In genomic region chr17:78317817-78318400, GRCh38 we compare ENCODE assay signal across 15 cellular contexts. TPM values are rescaled to one million over a fixed set of nuclear protein-coding genes. Genes with fewer than 3 reads are reported as not detected.
DNase-seq lines count a peak whose midpoint lies in the region; ATAC-seq and TF ChIP-seq lines count a peak whose summit lies in the region.
"Had no signal": no experiment of that assay in that cellular context is flagged by ENCODE, and none has a peak within 500 bp of the region (broad histone marks: within the 10 kb centered on the region; RNA-seq: fewer than 3 reads in every experiment).

No MANE protein-coding gene starts in this region.

- no peaks in the 10 kb centered on the region for H3K9me3 Mint-ChIP-seq in T-helper 1 cell treated with Interleukin-12 subunit alpha and Interleukin-12 subunit beta and Interleukin-4 antibody, amounts not matched to agents 30 μg/mL and 1 μg/mL, for 36 hours
- no peaks in the 10 kb centered on the region for H3K9me3 Mint-ChIP-seq in stimulated activated effector memory CD8-positive, alpha-beta T cell treated with anti-CD3 and anti-CD28 coated beads, Interleukin-12 subunit alpha, Interleukin-12 subunit beta, amount 100 ng/mL, for 72 hours
- H3K9me3 Mint-ChIP-seq: activated naive CD4-positive, alpha-beta T cell treated with anti-CD3 and anti-CD28 coated beads, Interleukin-2, amount 10 ng/mL, durations not matched to agents 7 days and 5 days had no signal

- no peaks in the 10 kb centered on the region for H3K27me3 ChIP-seq in RWPE2 (ENCODE audit: insufficient read depth, poor library complexity, severe bottlenecking)
- H3K27me3 ChIP-seq in kidney epithelial cell (ENCODE audit: control insufficient read depth, insufficient read depth, low read length): no peaks in the 10 kb centered on the region
- H3K27me3 ChIP-seq: cardiac muscle cell had no signal

- no peaks in the 10 kb centered on the region for H3K36me3 Mint-ChIP-seq in T-helper 1 cell treated with Interleukin-12 subunit alpha and Interleukin-12 subunit beta and Interleukin-4 antibody, amounts not matched to agents 30 μg/mL and 1 μg/mL, for 36 hours (ENCODE audit: low read depth)
- no peaks in the 10 kb centered on the region for H3K36me3 Mint-ChIP-seq in stimulated activated effector memory CD8-positive, alpha-beta T cell treated with anti-CD3 and anti-CD28 coated beads, Interleukin-12 subunit alpha, Interleukin-12 subunit beta, amount 100 ng/mL, for 72 hours
- H3K36me3 Mint-ChIP-seq: activated naive CD4-positive, alpha-beta T cell treated with anti-CD3 and anti-CD28 coated beads, Interleukin-2, amount 10 ng/mL, durations not matched to agents 7 days and 5 days had no signal

- peak overlapping the region; percentile 41 for H3K27ac Mint-ChIP-seq in T-helper 1 cell treated with Interleukin-12 subunit alpha and Interleukin-12 subunit beta and Interleukin-4 antibody, amounts not matched to agents 30 μg/mL and 1 μg/mL, for 36 hours
- peak overlapping the region; percentile 75 for H3K27ac Mint-ChIP-seq in stimulated activated effector memory CD8-positive, alpha-beta T cell treated with anti-CD3 and anti-CD28 coated beads, Interleukin-12 subunit alpha, Interleukin-12 subunit beta, amount 100 ng/mL, for 72 hours
- H3K27ac Mint-ChIP-seq: activated naive CD4-positive, alpha-beta T cell treated with anti-CD3 and anti-CD28 coated beads, Interleukin-2, amount 10 ng/mL, durations not matched to agents 7 days and 5 days had no signal

- DNase-seq in T-helper 1 cell: no peak
- no peak for DNase-seq in RWPE2 (ENCODE audit: low spot score)
- no peak for DNase-seq in kidney epithelial cell (ENCODE audit: low read depth)
- no peak for DNase-seq in stimulated activated effector memory CD8-positive, alpha-beta T cell treated with anti-CD3 and anti-CD28 coated beads, Interleukin-12 subunit alpha, Interleukin-12 subunit beta, amount 100 ng/mL, for 72 hours (ENCODE audit: low spot score in 2 of 2)
- DNase-seq in HUDEP-2 (lab: John Stamatoyannopoulos, UW; ENCODE audit: unreplicated experiment in 76 of 76): no peak
- DNase-seq in Right ventricle myocardium superior: no peak
- DNase-seq: activated CD8-positive, alpha-beta memory T cell treated with anti-CD3 and anti-CD28 coated beads, Interleukin-2, amount 50 U/mL, for 48 hours; activated naive CD4-positive, alpha-beta T cell treated with anti-CD3 and anti-CD28 coated beads, Interleukin-2, amount 10 ng/mL, durations not matched to agents 7 days and 5 days; effector memory CD4-positive, alpha-beta T cell; psoas muscle; stimulated activated CD4-positive, alpha-beta T cell treated with anti-CD3 and anti-CD28 coated beads, Interleukin-2, amount 100 ng/mL, for 24 hours had no signal

- H3K9me3 ChIP-seq in RWPE2 (ENCODE audit: severe bottlenecking): no peaks in the 10 kb centered on the region
- H3K9me3 ChIP-seq: psoas muscle had no signal

- peak overlapping the region; percentile 90 for H3K27ac ChIP-seq in RWPE2 (ENCODE audit: poor library complexity, severe bottlenecking)
- H3K27ac ChIP-seq: cardiac muscle cell, psoas muscle, VCaP had no signal

- H3K27me3 Mint-ChIP-seq in T-helper 1 cell treated with Interleukin-12 subunit alpha and Interleukin-12 subunit beta and Interleukin-4 antibody, amounts not matched to agents 30 μg/mL and 1 μg/mL, for 36 hours (ENCODE audit: low read depth): no peaks in the 10 kb centered on the region

- ATAC-seq in RWPE2 (ENCODE audit: low read depth) (no peak; the same call in 2 of the 3 replicates), HG03025 (IDR thresholded peaks at IDR 0.05; ENCODE audit: low FRiP score, unreplicated experiment) (no peak), Right ventricle myocardium superior (ENCODE audit: poor library complexity) (no peak)
- no peak for ATAC-seq in stimulated activated effector memory CD8-positive, alpha-beta T cell treated with anti-CD3 and anti-CD28 coated beads, Interleukin-12 subunit alpha, Interleukin-12 subunit beta, amount 100 ng/mL, for 72 hours
- ATAC-seq: psoas muscle had no signal

- peaks cover 35% of the 10 kb centered on the region for H3K4me1 ChIP-seq in RWPE2 (ENCODE audit: insufficient read depth, poor library complexity, severe bottlenecking)

- no peak overlapping the region for H3K4me3 Mint-ChIP-seq in T-helper 1 cell treated with Interleukin-12 subunit alpha and Interleukin-12 subunit beta and Interleukin-4 antibody, amounts not matched to agents 30 μg/mL and 1 μg/mL, for 36 hours
- no peak overlapping the region for H3K4me3 Mint-ChIP-seq in stimulated activated effector memory CD8-positive, alpha-beta T cell treated with anti-CD3 and anti-CD28 coated beads, Interleukin-12 subunit alpha, Interleukin-12 subunit beta, amount 100 ng/mL, for 72 hours
- H3K4me3 Mint-ChIP-seq: activated naive CD4-positive, alpha-beta T cell treated with anti-CD3 and anti-CD28 coated beads, Interleukin-2, amount 10 ng/mL, durations not matched to agents 7 days and 5 days had no signal

- H3K36me3 ChIP-seq in RWPE2 (ENCODE audit: low read depth): no peaks in the 10 kb centered on the region
- no peaks in the 10 kb centered on the region for H3K36me3 ChIP-seq in kidney epithelial cell (ENCODE audit: control insufficient read depth, insufficient read depth, low read length)
- H3K36me3 ChIP-seq: cardiac muscle cell had no signal

- TF ChIP-seq CTCF in RWPE2 (IDR thresholded peaks at IDR 0.05; ENCODE audit: poor library complexity, severe bottlenecking) (no peak), kidney epithelial cell (IDR thresholded peaks at IDR 0.05; ENCODE audit: insufficient read depth, low read length, poor library complexity, severe bottlenecking) (peak; percentile 24)

- intact Hi-C loops in Right ventricle myocardium superior (cut with DNase I): no loop called here

- H3K4me3 ChIP-seq in RWPE2 (ENCODE audit: severe bottlenecking) (no peak overlapping the region), kidney epithelial cell (ENCODE audit: low read depth, low read length) (no peak overlapping the region)
- H3K4me3 ChIP-seq: cardiac muscle cell, psoas muscle had no signal

- H3K4me1 Mint-ChIP-seq in T-helper 1 cell treated with Interleukin-12 subunit alpha and Interleukin-12 subunit beta and Interleukin-4 antibody, amounts not matched to agents 30 μg/mL and 1 μg/mL, for 36 hours (ENCODE audit: low read depth): peaks cover 36% of the 10 kb centered on the region
- peaks cover 38% of the 10 kb centered on the region for H3K4me1 Mint-ChIP-seq in stimulated activated effector memory CD8-positive, alpha-beta T cell treated with anti-CD3 and anti-CD28 coated beads, Interleukin-12 subunit alpha, Interleukin-12 subunit beta, amount 100 ng/mL, for 72 hours

RNA-seq across cellular contexts. Expression of gene SOCS3, which starts 42.0 kb away (rescaled TPM):
- 36.0 and 39.2 TPM in 2 replicates for total RNA-seq in kidney epithelial cell
- total RNA-seq in Right ventricle myocardium superior: 10.5 TPM
